In genomic region chr2:109648041-109648527, GRCh38 we compare ENCODE assay signal across 14 cellular contexts. TPM values are rescaled to one million over a fixed set of nuclear protein-coding genes. Genes with fewer than 3 reads are reported as not detected.
DNase-seq lines count a peak whose midpoint lies in the region; ATAC-seq, FAIRE-seq and TF ChIP-seq lines count a peak whose summit lies in the region.
"Had no signal": no experiment of that assay in that cellular context is flagged by ENCODE, and none has a peak within 500 bp of the region (broad histone marks: within the 10 kb centered on the region; RNA-seq: fewer than 3 reads in every experiment).

No MANE protein-coding gene starts in this region.

- no peak for TF ChIP-seq RAD21 in GM12878 (IDR thresholded peaks at IDR 0.05; ENCODE audit: insufficient read depth, low read depth, low read length)

- BruUV-seq in GM12878 (replicated peaks; lab: Mats Ljungman, UMichigan): no TSS peak

- intact Hi-C loops in GM12878 (cut with micrococcal nuclease; ENCODE audit: unreplicated experiment): no loop called here

- TF ChIP-seq POLR2A in H54 (IDR thresholded peaks at IDR 0.05; ENCODE audit: low read depth, low read length): no peak
- no peak for TF ChIP-seq POLR2A in GM12878 (IDR thresholded peaks at IDR 0.05; ENCODE audit: low read depth, low read length)

- no peak overlapping the region for H2AFZ ChIP-seq in GM12878 (ENCODE audit: control insufficient read depth, low read depth, low read length)

- H3K27me3 ChIP-seq in GM12878 (replicated peaks in 1 of 2; ENCODE audit: control insufficient read depth in 2 of 2, insufficient read depth in 2 of 2, low read length in 1 of 2): no peaks in the 10 kb centered on the region
- H3K27me3 ChIP-seq: SJCRH30 had no signal

- H3K9me3 ChIP-seq in GM12878 (replicated peaks; ENCODE audit: control insufficient read depth, insufficient read depth, low read length): peaks cover 4% of the 10 kb centered on the region; the same call in 2 of the 3 replicates
- H3K9me3 ChIP-seq: SJCRH30 had no signal

- ATAC-seq in GM12878: no peak
- ATAC-seq in GM21515 (IDR thresholded peaks at IDR 0.05; ENCODE audit: unreplicated experiment): no peak
- ATAC-seq: activated CD8-positive, alpha-beta T cell treated with anti-CD3 and anti-CD28 coated beads, Interleukin-2, amount 10 ng/mL, durations not matched to agents 7 days and 5 days had no signal

- TF ChIP-seq CTCF in GM12878 (IDR thresholded peaks at IDR 0.05 in 2 of 3, conservative IDR thresholded peaks at IDR 0.05 in 1 of 3; ENCODE audit: control insufficient read depth in 2 of 3, extremely low read depth in 1 of 3, insufficient read depth in 1 of 3, low read depth in 3 of 3, low read length in 3 of 3) (no peak), GM13977 (IDR thresholded peaks at IDR 0.05; ENCODE audit: extremely low read depth, insufficient read depth, missing control alignments) (no peak)

- no peak overlapping the region for H3K4me2 ChIP-seq in GM12878 (ENCODE audit: control insufficient read depth, insufficient read depth)

- no peak overlapping the region for H3K9ac ChIP-seq in GM12878 (ENCODE audit: control insufficient read depth, insufficient read depth, low read length)

- SMC1A ChIA-PET in GM12878 (lab: Charles Lee; ENCODE audit: uncharacterized antibody, unreplicated experiment): no interaction called here

- H3K4me3 ChIP-seq in GM12878: no peak overlapping the region
- H3K4me3 ChIP-seq: SJCRH30 had no signal

- POLR2A ChIA-PET in GM12878 (lab: Charles Lee): interaction anchor here (0.6 kb wide), 2 partner anchors 40 to 678 kb away, joined by 3 read pairs; no protein-coding TSS in a partner anchor

- H3K27ac ChIP-seq in GM12878 (ENCODE audit: control insufficient read depth, insufficient read depth): no peak overlapping the region
- H3K27ac ChIP-seq: SJCRH30 had no signal

- peak; percentile 23 for DNase-seq in H54 (ENCODE audit: insufficient read length, low spot score)
- DNase-seq in GM12878 (ENCODE audit: low read depth, low spot score): no peak
- DNase-seq in glomerular visceral epithelial cell (ENCODE audit: extremely low spot score): peak; percentile 37
- peak; percentile 61 for DNase-seq in urothelium cell line (ENCODE audit: low spot score)
- DNase-seq in GM13977 (ENCODE audit: low spot score): no peak
- no peak for DNase-seq in NK-92 treated with Interleukin-12 subunit alpha and Interleukin-12 subunit beta, amount 100 ng/mL, for 24 hours (lab: John Stamatoyannopoulos, UW)
- DNase-seq: activated CD8-positive, alpha-beta T cell treated with anti-CD3 and anti-CD28 coated beads, Interleukin-2, amount 10 ng/mL, durations not matched to agents 7 days and 5 days; CD8-positive, alpha-beta memory T cell; NCI-H1417 treated with DMSO at 0.1 percent for 48 hours; SJCRH30 had no signal

- H4K20me1 ChIP-seq in GM12878 (ENCODE audit: control insufficient read depth, insufficient read depth): no peaks in the 10 kb centered on the region

- no peaks in the 10 kb centered on the region for H3K36me3 ChIP-seq in GM12878 (ENCODE audit: control insufficient read depth in 2 of 2, insufficient read depth in 2 of 2, low read length in 1 of 2)
- H3K36me3 ChIP-seq: SJCRH30 had no signal

- CTCF ChIA-PET in GM12878 (lab: Yijun Ruan, JAX): no interaction called here

- RAD21 ChIA-PET in GM12878 (lab: Charles Lee; ENCODE audit: unreplicated experiment): no interaction called here

- FAIRE-seq in H54 (lab: Jason Lieb, UNC): no peak
- peak; percentile 7 for FAIRE-seq in GM12878 (lab: Jason Lieb, UNC)
- peak; percentile 84 for FAIRE-seq in urothelium cell line (lab: Jason Lieb, UNC)
- FAIRE-seq: GM19239, islet of Langerhans, TTC549 had no signal

- no peaks in the 10 kb centered on the region for H3K79me2 ChIP-seq in GM12878 (ENCODE audit: control insufficient read depth, insufficient read depth, low read length)

- 45% methylated on average over 8 of the region's 8 CpGs for WGBS in GM12878 (ENCODE audit: insufficient coverage, insufficient replicate concordance, low lambda C conversion rate, missing lambda C conversion rate)

- no peak for TF ChIP-seq EP300 in GM12878 (IDR thresholded peaks at IDR 0.05; ENCODE audit: borderline replicate concordance in 1 of 2, control insufficient read depth in 1 of 2, low read depth in 2 of 2, low read length in 2 of 2)

- peaks cover 13% of the 10 kb centered on the region for H3K4me1 ChIP-seq in GM12878 (ENCODE audit: control insufficient read depth, insufficient read depth, low read length)
- H3K4me1 ChIP-seq: SJCRH30 had no signal

- in situ Hi-C loops in GM12878 (cut with MboI) (no loop called here), GM13977 (cut with MboI; ENCODE audit: low pct_unique_long_range_greater_than_20kb, low sequenced_read_pairs, unreplicated experiment) (no loop called here)

TF ChIP-seq in GM12878, 131 proteins besides CTCF, POLR2A, EP300 and RAD21 (continues in another document):
- TF ChIP-seq SIX5 (IDR thresholded peaks at IDR 0.05; ENCODE audit: low read depth, low read length, severe bottlenecking): no peak
- no peak for TF ChIP-seq RUNX3 (IDR thresholded peaks at IDR 0.05; ENCODE audit: low read length)
- TF ChIP-seq PKNOX1 (IDR thresholded peaks at IDR 0.05): no peak
- no peak for TF ChIP-seq IRF3 (IDR thresholded peaks at IDR 0.05)
- TF ChIP-seq NR2C2 (IDR thresholded peaks at IDR 0.05; ENCODE audit: borderline replicate concordance, control insufficient read depth, insufficient read length, low read depth): no peak
- TF ChIP-seq TCF7 (IDR thresholded peaks at IDR 0.05; ENCODE audit: borderline replicate concordance): no peak
- TF ChIP-seq USF1 (IDR thresholded peaks at IDR 0.05; ENCODE audit: borderline replicate concordance, extremely low read length, insufficient read depth, low read depth, low read length): no peak
- no peak for TF ChIP-seq KDM1A (IDR thresholded peaks at IDR 0.05; ENCODE audit: borderline replicate concordance)
- no peak for TF ChIP-seq FOXK2 (IDR thresholded peaks at IDR 0.05)

RNA-seq across cellular contexts. Expression of gene SOWAHC, which starts 33.9 kb away (rescaled TPM):
- total RNA-seq in GM12878 (2013; cell fraction: nucleolus; rRNA removed): 1.9 and 3.1 TPM in 2 replicates
- total RNA-seq in GM12878 (2014; rRNA removed) (2.2 and 2.6 TPM in 2 replicates), GM12878 (2014; rRNA removed; fragmentation: Illumina TruSeq; extraction: Trizol) (2.0 and 2.2 TPM in 2 replicates), GM12878 (2021) (2.0 and 2.6 TPM in 2 replicates)
- 0.49 TPM for polyA plus RNA-seq in GM12878 (2011; ENCODE audit: low read depth)
- polyA plus RNA-seq in GM12878 (2011; rRNA removed) (0.48 and 0.61 TPM in 2 replicates), GM12878 (2014; fragmentation: Illumina TruSeq; extraction: Trizol) (1.9 and 2.1 TPM in 2 replicates), GM12878 (2014; fragmentation: Nextera tagmentation; extraction: Ambion mirVana) (1 to 10 TPM; 1.0 to 1.1 TPM), GM12878 (2014; rRNA removed) (1.9 and 2.2 TPM in 2 replicates), GM12878 (2016; fragmentation: Nextera tagmentation; extraction: Ambion mirVana) (1 to 10 TPM; 1.6 TPM)
- polyA plus RNA-seq in GM12878 (2011; cell fraction: cytosol; rRNA removed): 0.18 and 0.23 TPM in 2 replicates
- 0.51 and 0.89 TPM in 2 replicates for polyA plus RNA-seq in GM12878 (2011; cell fraction: nucleus; rRNA removed)
- 1.2 and 1.5 TPM in 2 replicates for polyA plus RNA-seq in GM12878 (2012)
- polyA minus RNA-seq in GM12878 (2011; rRNA and poly(A)+ RNA removed): 0.07 and 0.36 TPM in 2 replicates
- polyA minus RNA-seq in GM12878 (2011; cell fraction: cytosol; rRNA and poly(A)+ RNA removed): 0.21 TPM in 1 of 2 replicates, not detected in the other
- polyA minus RNA-seq in GM12878 (2011; cell fraction: nucleus; rRNA and poly(A)+ RNA removed): 0.24 and 0.57 TPM in 2 replicates
- total RNA-seq: activated CD8-positive, alpha-beta T cell treated with anti-CD3 and anti-CD28 coated beads, Interleukin-2, amount 10 ng/mL, durations not matched to agents 7 days and 5 days had no signal

RNA-seq across cellular contexts. Expression of gene SEPTIN10, which starts 34.3 kb away (rescaled TPM):
- total RNA-seq in GM12878 (2013; cell fraction: nucleolus; rRNA removed): 75.8 and 85.6 TPM in 2 replicates
- total RNA-seq in GM12878 (2014; rRNA removed): 50.0 and 57.9 TPM in 2 replicates
- total RNA-seq in GM12878 (2014; rRNA removed; fragmentation: Illumina TruSeq; extraction: Trizol): 74.8 and 77.5 TPM in 2 replicates
- 96.2 and 98.5 TPM in 2 replicates for total RNA-seq in GM12878 (2021)
- polyA plus RNA-seq in GM12878 (2011; ENCODE audit: low read depth): 9.4 TPM
- polyA plus RNA-seq in GM12878 (2011; rRNA removed): 20.2 and 28.7 TPM in 2 replicates
- polyA plus RNA-seq in GM12878 (2011; cell fraction: cytosol; rRNA removed): 9.1 and 14.6 TPM in 2 replicates
- 14.7 and 16.7 TPM in 2 replicates for polyA plus RNA-seq in GM12878 (2011; cell fraction: nucleus; rRNA removed)
- 17.2 and 30.7 TPM in 2 replicates for polyA plus RNA-seq in GM12878 (2012)
- 112 and 142 TPM in 2 replicates for polyA plus RNA-seq in GM12878 (2014; fragmentation: Illumina TruSeq; extraction: Trizol)
- 10 to 100 TPM; 32.7 to 38.6 TPM for polyA plus RNA-seq in GM12878 (2014; fragmentation: Nextera tagmentation; extraction: Ambion mirVana)
- polyA plus RNA-seq in GM12878 (2014; rRNA removed): 47.9 and 50.7 TPM in 2 replicates
- 100 to 1,000 TPM; 132 TPM for polyA plus RNA-seq in GM12878 (2016; fragmentation: Nextera tagmentation; extraction: Ambion mirVana)
- 15.4 and 26.8 TPM in 2 replicates for polyA minus RNA-seq in GM12878 (2011; rRNA and poly(A)+ RNA removed)
- 16.3 and 20.0 TPM in 2 replicates for polyA minus RNA-seq in GM12878 (2011; cell fraction: cytosol; rRNA and poly(A)+ RNA removed)
- polyA minus RNA-seq in GM12878 (2011; cell fraction: nucleus; rRNA and poly(A)+ RNA removed): 11.0 and 17.6 TPM in 2 replicates

Comparison
In these comparisons a context has a peak if more than half of its experiments do, and no peak if none do; other contexts are left out.
1. DNase-seq: peak in H54 (single experiment), glomerular visceral epithelial cell (single experiment) and urothelium cell line (single experiment); none in GM12878 (single experiment), GM13977 (single experiment) and NK-92 treated with Interleukin-12 subunit alpha and Interleukin-12 subunit beta, amount 100 ng/mL, for 24 hours (single experiment).